In the genomic region with DNA sequence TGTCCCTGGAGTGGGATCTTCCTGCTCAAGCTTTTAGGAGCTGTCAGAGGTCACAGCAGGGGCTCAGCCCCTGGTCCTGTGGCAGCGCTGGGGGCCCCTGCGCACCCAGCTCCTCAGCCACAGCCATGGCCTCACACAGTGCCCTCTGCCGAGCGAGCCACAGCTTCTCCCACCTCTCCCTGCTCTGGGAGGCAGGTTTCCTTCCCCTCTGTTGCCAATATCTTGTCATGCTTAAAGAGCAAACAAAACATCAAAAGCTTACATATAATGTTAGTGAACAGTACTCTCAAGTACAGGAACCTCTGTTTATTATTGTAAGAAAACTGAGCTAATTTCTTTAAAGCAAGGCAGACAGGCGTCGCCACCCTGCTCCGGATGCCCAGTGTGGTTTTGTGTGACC, we compare ENCODE assay signal across 13 cellular contexts.
"Had no signal": no experiment of that assay in that cellular context is flagged by ENCODE, and none has a peak within 500 bp of the region (broad histone marks: within the 10 kb centered on the region; RNA-seq: fewer than 3 reads in every experiment).

No MANE protein-coding gene starts in this region.

- H3K36me3 ChIP-seq: adrenal gland, lower lobe of right lung, sigmoid colon, tibial artery had no signal

- DNase-seq: activated CD4-positive, alpha-beta T cell treated with anti-CD3 and anti-CD28 coated beads, Interleukin-2, amount 50 U/mL, for 48 hours; activated gamma-delta T cell treated with Interleukin-2 at 50 U/mL for 16 hours; adrenal gland; dermis blood vessel endothelial cell; foreskin fibroblast; lower lobe of right lung; natural killer cell; sigmoid colon; stimulated activated CD4-positive, alpha-beta T cell treated with anti-CD3 and anti-CD28 coated beads, Interleukin-4, amount 100 ng/mL, for 4 hours; stimulated activated naive CD4-positive, alpha-beta T cell; substantia nigra; tibial artery had no signal

- H3K9me3 ChIP-seq: adrenal gland, lower lobe of right lung, sigmoid colon, tibial artery had no signal

- H3K4me1 ChIP-seq: adrenal gland, lower lobe of right lung, sigmoid colon had no signal

- H3K27me3 ChIP-seq: adrenal gland had no signal

- H3K4me3 ChIP-seq: adrenal gland, lower lobe of right lung, sigmoid colon, tibial artery had no signal

- H3K27ac ChIP-seq: adrenal gland, epithelial cell of prostate, lower lobe of right lung, sigmoid colon, tibial artery had no signal
